ENCODE assay signal across 1 cellular context in the genomic region with DNA sequence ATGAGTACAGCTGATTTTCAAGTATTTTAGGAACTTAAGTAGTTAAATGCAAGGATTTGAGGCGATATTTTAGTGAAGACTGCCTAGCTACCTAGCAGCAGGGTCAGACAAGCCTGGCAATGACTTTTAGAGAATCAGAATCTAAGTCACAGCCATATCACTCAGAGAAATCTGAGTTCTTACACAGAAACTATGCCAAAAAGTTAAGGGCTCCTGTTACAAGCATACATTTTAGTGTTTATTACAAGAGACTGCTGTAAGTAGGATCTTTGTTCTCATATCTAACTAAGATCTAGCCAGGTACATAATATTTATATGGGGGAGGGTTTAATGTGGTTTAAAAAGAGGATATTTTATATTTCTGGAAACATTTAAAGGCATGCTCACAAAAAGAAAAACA.
TF ChIP-seq lines count a peak whose summit lies in the region.

No MANE protein-coding gene starts in this region.

TF ChIP-seq in IMR-90, 13 proteins besides CTCF, POLR2A, EP300 and RAD21:
- TF ChIP-seq NFE2L2 (IDR thresholded peaks at IDR 0.05; ENCODE audit: low read depth, low read length) (no peak), RFX5 (IDR thresholded peaks at IDR 0.05; ENCODE audit: low read depth, low read length) (no peak), BHLHE40 (IDR thresholded peaks at IDR 0.05; ENCODE audit: low read depth, low read length) (no peak), RCOR1 (IDR thresholded peaks at IDR 0.05; ENCODE audit: insufficient replicate concordance, low read length) (no peak)
TF ChIP-seq in IMR-90: peak in this region for 0.
